Comparison of ENCODE assay signal across 20 cellular contexts in genomic region chr12:44779766-44780165, GRCh38.
A peak's percentile ranks its signal among the peaks of the same experiment; 100 is the strongest.
DNase-seq lines count a peak whose midpoint lies in the region; ATAC-seq and TF ChIP-seq lines count a peak whose summit lies in the region.
"Had no signal": no experiment of that assay in that cellular context is flagged by ENCODE, and none has a peak within 500 bp of the region (broad histone marks: within the 10 kb centered on the region; RNA-seq: fewer than 3 reads in every experiment).

No MANE protein-coding gene starts in this region.

- no peak overlapping the region for H3K4me2 ChIP-seq in trophoblast cell (ENCODE audit: low read length)
- H3K4me2 ChIP-seq: BLaER1 treated with 17β-estradiol and CSF1 and Interleukin-3, amounts not matched to agents 10 nM and 100 nM had no signal

- no peak for ATAC-seq in stimulated activated naive CD8-positive, alpha-beta T cell treated with anti-CD3 and anti-CD28 coated beads, Interleukin-15, amount 100 ng/mL, for 72 hours
- no peak for ATAC-seq in GM18502 (IDR thresholded peaks at IDR 0.05; ENCODE audit: poor library complexity, unreplicated experiment)

- no peak overlapping the region for H2BK5ac ChIP-seq in trophoblast cell (ENCODE audit: low read depth, low read length, poor library complexity)

- H4K8ac ChIP-seq in trophoblast cell (ENCODE audit: low read depth, low read length), result no peak overlapping the region

- no peak overlapping the region for H3K14ac ChIP-seq in trophoblast cell (ENCODE audit: low read length)

- H4K12ac ChIP-seq in trophoblast cell (ENCODE audit: low read depth, low read length), result no peak overlapping the region

- no peak overlapping the region for H3K18ac ChIP-seq in trophoblast cell (ENCODE audit: low read length)

- CTCF ChIA-PET in Calu3 (lab: Charles Lee), result no interaction called here

- H3K36me3 ChIP-seq in trophoblast cell (ENCODE audit: control insufficient read depth in 1 of 2, insufficient read depth in 2 of 2, low read length in 2 of 2), result no peaks in the 10 kb centered on the region
- H3K36me3 ChIP-seq: BE2C; BLaER1 treated with 17β-estradiol and CSF1 and Interleukin-3, amounts not matched to agents 10 nM and 100 nM had no signal

- no peak overlapping the region for H2AK5ac ChIP-seq in trophoblast cell (ENCODE audit: low read length)

- no peak overlapping the region for H2BK120ac ChIP-seq in trophoblast cell (ENCODE audit: insufficient read depth, low read length, poor library complexity)

- no peaks in the 10 kb centered on the region for H3K4me1 ChIP-seq in trophoblast cell (ENCODE audit: control insufficient read depth in 1 of 2, insufficient read depth in 2 of 2, low read length in 2 of 2)
- H3K4me1 ChIP-seq: BE2C; BLaER1 treated with 17β-estradiol and CSF1 and Interleukin-3, amounts not matched to agents 10 nM and 100 nM; Caco-2 had no signal

- H3K27ac ChIP-seq in trophoblast cell (ENCODE audit: low read depth, low read length), result no peak overlapping the region
- H3K27ac ChIP-seq: BLaER1 treated with 17β-estradiol and CSF1 and Interleukin-3, amounts not matched to agents 10 nM and 100 nM had no signal

- no TSS peak for BruUV-seq in Calu3 (replicated peaks; lab: Mats Ljungman, UMichigan)

- no peak for DNase-seq in stimulated activated naive CD8-positive, alpha-beta T cell treated with anti-CD3 and anti-CD28 coated beads, Interleukin-15, amount 100 ng/mL, for 72 hours
- DNase-seq in islet precursor cell (peak; percentile 58), trophoblast cell (peak; percentile 49 to 61), NCI-H1436 treated with DMSO at 0.1 percent for 48 hours (lab: John Stamatoyannopoulos, UW) (no peak), Calu3 (no peak)
- DNase-seq: AML-193; BE2C; Caco-2; CD4-positive, alpha-beta T cell; DMS53; DMS79 treated with DMSO at 0.1 percent for 48 hours; GF-D8; GOT3; H7; HCEC 1CT had no signal

- H3K4ac ChIP-seq in trophoblast cell (ENCODE audit: low read depth, low read length), result no peak overlapping the region

- H3K27me3 Mint-ChIP-seq in stimulated activated naive CD8-positive, alpha-beta T cell treated with anti-CD3 and anti-CD28 coated beads, Interleukin-15, Interleukin-2, amounts not matched to agents 100 ng/mL and 50 ng/mL, for 24 hours, result no peaks in the 10 kb centered on the region
- no peaks in the 10 kb centered on the region for H3K27me3 Mint-ChIP-seq in stimulated activated naive CD8-positive, alpha-beta T cell treated with anti-CD3 and anti-CD28 coated beads, Interleukin-15, amount 100 ng/mL, for 72 hours
- H3K27me3 Mint-ChIP-seq in activated naive CD8-positive, alpha-beta T cell, result no peaks in the 10 kb centered on the region
- no peaks in the 10 kb centered on the region for H3K27me3 Mint-ChIP-seq in Calu3 (ENCODE audit: unreplicated experiment)
- H3K27me3 Mint-ChIP-seq: CD4-positive, alpha-beta T cell had no signal

- no peak overlapping the region for H3K4me3 ChIP-seq in trophoblast cell (ENCODE audit: low read depth, low read length)
- H3K4me3 ChIP-seq: BLaER1 treated with 17β-estradiol and CSF1 and Interleukin-3, amounts not matched to agents 10 nM and 100 nM had no signal

- H3K4me1 Mint-ChIP-seq in stimulated activated naive CD8-positive, alpha-beta T cell treated with anti-CD3 and anti-CD28 coated beads, Interleukin-15, Interleukin-2, amounts not matched to agents 100 ng/mL and 50 ng/mL, for 24 hours (ENCODE audit: low read depth), result peaks cover 30% of the 10 kb centered on the region
- peaks cover 40% of the 10 kb centered on the region for H3K4me1 Mint-ChIP-seq in stimulated activated naive CD8-positive, alpha-beta T cell treated with anti-CD3 and anti-CD28 coated beads, Interleukin-15, amount 100 ng/mL, for 72 hours
- H3K4me1 Mint-ChIP-seq in activated naive CD8-positive, alpha-beta T cell (ENCODE audit: low read depth), result peaks cover 42% of the 10 kb centered on the region
- no peaks in the 10 kb centered on the region for H3K4me1 Mint-ChIP-seq in Calu3 (ENCODE audit: low read depth, unreplicated experiment)
- H3K4me1 Mint-ChIP-seq: CD14-positive monocyte had no signal

- intact Hi-C loops in Calu3 (cut with micrococcal nuclease; ENCODE audit: unreplicated experiment), result no loop called here

- no peak overlapping the region for H3K9ac ChIP-seq in trophoblast cell (ENCODE audit: low read length)
- H3K9ac ChIP-seq: BLaER1 treated with 17β-estradiol and CSF1 and Interleukin-3, amounts not matched to agents 10 nM and 100 nM had no signal

- H3K4me3 Mint-ChIP-seq in stimulated activated naive CD8-positive, alpha-beta T cell treated with anti-CD3 and anti-CD28 coated beads, Interleukin-15, Interleukin-2, amounts not matched to agents 100 ng/mL and 50 ng/mL, for 24 hours, result no peak overlapping the region
- no peak overlapping the region for H3K4me3 Mint-ChIP-seq in stimulated activated naive CD8-positive, alpha-beta T cell treated with anti-CD3 and anti-CD28 coated beads, Interleukin-15, amount 100 ng/mL, for 72 hours
- H3K4me3 Mint-ChIP-seq in activated naive CD8-positive, alpha-beta T cell, result no peak overlapping the region
- no peak overlapping the region for H3K4me3 Mint-ChIP-seq in Calu3 (ENCODE audit: low read depth, unreplicated experiment)
- H3K4me3 Mint-ChIP-seq: CD14-positive monocyte; CD4-positive, alpha-beta T cell had no signal

- H3K23ac ChIP-seq in trophoblast cell (ENCODE audit: low read length), result no peak overlapping the region

- TF ChIP-seq CTCF in Calu3 (IDR thresholded peaks at IDR 0.05; ENCODE audit: unreplicated experiment), result no peak

- H3K79me2 ChIP-seq in trophoblast cell (ENCODE audit: control insufficient read depth, insufficient read depth, low read length, poor library complexity), result no peaks in the 10 kb centered on the region

- H3K9me3 ChIP-seq in trophoblast cell (ENCODE audit: insufficient read depth, low read depth, low read length), result no peaks in the 10 kb centered on the region
- H3K9me3 ChIP-seq: BE2C; BLaER1 treated with 17β-estradiol and CSF1 and Interleukin-3, amounts not matched to agents 10 nM and 100 nM; Caco-2 had no signal

- H2BK12ac ChIP-seq in trophoblast cell (ENCODE audit: low read length), result no peak overlapping the region

- peaks cover 47% of the 10 kb centered on the region for H3K36me3 Mint-ChIP-seq in stimulated activated naive CD8-positive, alpha-beta T cell treated with anti-CD3 and anti-CD28 coated beads, Interleukin-15, Interleukin-2, amounts not matched to agents 100 ng/mL and 50 ng/mL, for 24 hours (ENCODE audit: low read depth)
- peaks cover 27% of the 10 kb centered on the region for H3K36me3 Mint-ChIP-seq in activated naive CD8-positive, alpha-beta T cell
- no peaks in the 10 kb centered on the region for H3K36me3 Mint-ChIP-seq in Calu3 (ENCODE audit: insufficient read depth, unreplicated experiment)
- H3K36me3 Mint-ChIP-seq: CD14-positive monocyte had no signal

- no CpG with 5 or more reads among the region's 6 CpGs for WGBS in trophoblast cell (ENCODE audit: extremely low coverage, insufficient coverage, insufficient read length)

- H4K91ac ChIP-seq in trophoblast cell (ENCODE audit: low read depth, low read length), result no peak overlapping the region

- H3K27me3 ChIP-seq in trophoblast cell (ENCODE audit: insufficient read depth, low read length), result no peaks in the 10 kb centered on the region
- H3K27me3 ChIP-seq: BE2C; BLaER1 treated with 17β-estradiol and CSF1 and Interleukin-3, amounts not matched to agents 10 nM and 100 nM had no signal

- H3K79me1 ChIP-seq in trophoblast cell (ENCODE audit: low read length), result no peaks in the 10 kb centered on the region

- peak overlapping the region; percentile 0 for H3K27ac Mint-ChIP-seq in stimulated activated naive CD8-positive, alpha-beta T cell treated with anti-CD3 and anti-CD28 coated beads, Interleukin-15, Interleukin-2, amounts not matched to agents 100 ng/mL and 50 ng/mL, for 24 hours
- no peak overlapping the region for H3K27ac Mint-ChIP-seq in stimulated activated naive CD8-positive, alpha-beta T cell treated with anti-CD3 and anti-CD28 coated beads, Interleukin-15, amount 100 ng/mL, for 72 hours
- H3K27ac Mint-ChIP-seq in activated naive CD8-positive, alpha-beta T cell, result peak overlapping the region; percentile 89
- no peak overlapping the region for H3K27ac Mint-ChIP-seq in Calu3 (ENCODE audit: unreplicated experiment)
- H3K27ac Mint-ChIP-seq: CD14-positive monocyte; CD4-positive, alpha-beta T cell had no signal

- no peak overlapping the region for H2AFZ ChIP-seq in trophoblast cell (ENCODE audit: insufficient read depth, low read length, poor library complexity)

- H3K9me3 Mint-ChIP-seq in stimulated activated naive CD8-positive, alpha-beta T cell treated with anti-CD3 and anti-CD28 coated beads, Interleukin-15, Interleukin-2, amounts not matched to agents 100 ng/mL and 50 ng/mL, for 24 hours, result peaks cover 12% of the 10 kb centered on the region
- peaks cover 6 to 16% of the 10 kb centered on the region in 2 donors for H3K9me3 Mint-ChIP-seq in stimulated activated naive CD8-positive, alpha-beta T cell treated with anti-CD3 and anti-CD28 coated beads, Interleukin-15, amount 100 ng/mL, for 72 hours
- H3K9me3 Mint-ChIP-seq in activated naive CD8-positive, alpha-beta T cell (ENCODE audit: low read depth), result peaks cover 20% of the 10 kb centered on the region
- no peaks in the 10 kb centered on the region for H3K9me3 Mint-ChIP-seq in Calu3 (ENCODE audit: low read depth, unreplicated experiment)

Comparison
In these comparisons a context has a peak if more than half of its experiments do, and no peak if none do; other contexts are left out.
1. H3K27ac Mint-ChIP-seq: peak in stimulated activated naive CD8-positive, alpha-beta T cell treated with anti-CD3 and anti-CD28 coated beads, Interleukin-15, Interleukin-2, amounts not matched to agents 100 ng/mL and 50 ng/mL, for 24 hours (single experiment) and activated naive CD8-positive, alpha-beta T cell (single experiment); none in stimulated activated naive CD8-positive, alpha-beta T cell treated with anti-CD3 and anti-CD28 coated beads, Interleukin-15, amount 100 ng/mL, for 72 hours (0 of 2) and Calu3 (single experiment).
2. DNase-seq: peak in islet precursor cell (single experiment) and trophoblast cell (2 of 2); none in stimulated activated naive CD8-positive, alpha-beta T cell treated with anti-CD3 and anti-CD28 coated beads, Interleukin-15, amount 100 ng/mL, for 72 hours (0 of 2), NCI-H1436 treated with DMSO at 0.1 percent for 48 hours (single experiment) and Calu3 (single experiment).